25 cellular contexts compared by ENCODE assay signal in genomic region chr3:71562938-71563337, GRCh38.
"Had no signal": no experiment of that assay in that cellular context is flagged by ENCODE, and none has a peak within 500 bp of the region (broad histone marks: within the 10 kb centered on the region; RNA-seq: fewer than 3 reads in every experiment).

No MANE protein-coding gene starts in this region.

- H2AFZ ChIP-seq: hepatocyte had no signal

- H3K9me3 ChIP-seq: esophagus muscularis mucosa, left ventricle myocardium inferior, neutrophil, pancreas, tibial artery had no signal

- DNase-seq: activated CD4-positive, alpha-beta T cell treated with anti-CD3 and anti-CD28 coated beads for 1 hour; activated CD8-positive, alpha-beta memory T cell treated with anti-CD3 and anti-CD28 coated beads for 24 hours; activated CD8-positive, alpha-beta memory T cell treated with anti-CD3 and anti-CD28 coated beads, Interleukin-2, amount 50 U/mL, for 4 hours; activated T-cell treated with anti-CD3 and anti-CD28 coated beads, Interleukin-2, amount 50 U/mL, for 24 hours; aorta; caudate nucleus; dorsolateral prefrontal cortex; effector memory CD8-positive, alpha-beta T cell; glutamatergic neuron; immature natural killer cell; left ventricle myocardium inferior; mammary epithelial cell; midbrain; pancreas; right cardiac atrium; stimulated activated CD4-positive, alpha-beta T cell treated with anti-CD3 and anti-CD28 coated beads, Interleukin-12 subunit alpha, Interleukin-12 subunit beta, amount 100 ng/mL, for 4 hours; stimulated activated CD4-positive, alpha-beta T cell treated with anti-CD3 and anti-CD28 coated beads, Interleukin-4, amount 100 ng/mL, for 4 hours; substantia nigra; tibial artery; WERI-Rb-1 had no signal

- H3K36me3 ChIP-seq: pancreas, tibial artery, WERI-Rb-1 had no signal

- H3K27ac ChIP-seq: dorsolateral prefrontal cortex, esophagus muscularis mucosa, hepatocyte, left ventricle myocardium inferior, neutrophil, pancreas, tibial artery, WERI-Rb-1 had no signal

- ATAC-seq: activated naive CD4-positive, alpha-beta T cell treated with anti-CD3 and anti-CD28 coated beads, Interleukin-2, amount 50 U/mL, for 72 hours; activated T-helper 17 cell treated with anti-CD3 and anti-CD28 coated beads, Interleukin-2, amount 50 U/mL, for 72 hours; effector memory CD8-positive, alpha-beta T cell had no signal

- H3K4me2 ChIP-seq: hepatocyte had no signal

- H3K4me3 ChIP-seq: dorsolateral prefrontal cortex, esophagus muscularis mucosa, hepatocyte, left ventricle myocardium inferior, pancreas, tibial artery had no signal

- H3K27me3 ChIP-seq: dorsolateral prefrontal cortex, esophagus muscularis mucosa, hepatocyte, neutrophil, pancreas, tibial artery had no signal
